ENCODE assay signal across 8 cellular contexts in genomic region chr9:72280913-72281500, GRCh38.
A peak's percentile ranks its signal among the peaks of the same experiment; 100 is the strongest.
DNase-seq lines count a peak whose midpoint lies in the region; ATAC-seq, FAIRE-seq and TF ChIP-seq lines count a peak whose summit lies in the region.

No MANE protein-coding gene starts in this region.

- DNase-seq in ELR (ENCODE audit: low read depth) (peak; percentile 68), SK-MEL-5 (ENCODE audit: low read depth, low spot score) (peak; percentile 78), globus pallidus (ENCODE audit: low spot score) (peak; percentile 70), pancreas (peak; percentile 36 to 82 (median 66)), type B pancreatic cell (ENCODE audit: extremely low spot score, unreplicated experiment) (peak; percentile 77)
- peak; percentile 44 for DNase-seq in activated gamma-delta T cell treated with anti-CD3 and anti-CD28 coated beads, Interleukin-2, amount 50 U/mL, for 16 hours (ENCODE audit: low read depth)

- in situ Hi-C loops in SK-MEL-5 (cut with HindIII; ENCODE audit: low pct_unique_long_range_greater_than_20kb, low sequenced_read_pairs): loop anchor here (10.0 kb wide), 1 partner anchor 534 kb away; no protein-coding TSS in a partner anchor

- H3K4me1 Mint-ChIP-seq in type B pancreatic cell (ENCODE audit: unreplicated experiment): no peaks in the 10 kb centered on the region

- H3K27ac ChIP-seq in KMS-11: no peak overlapping the region
- H3K27ac ChIP-seq in pancreas: no peak overlapping the region

- H2AFZ ChIP-seq in KMS-11 (ENCODE audit: low read depth): no peak overlapping the region

- no peak for FAIRE-seq in pancreas (lab: Jason Lieb, UNC)

- H3K36me3 ChIP-seq in KMS-11 (ENCODE audit: insufficient read depth) (no peaks in the 10 kb centered on the region), pancreas (no peaks in the 10 kb centered on the region)

- no peak overlapping the region for H3K27ac Mint-ChIP-seq in type B pancreatic cell

- no peaks in the 10 kb centered on the region for H3K36me3 Mint-ChIP-seq in type B pancreatic cell

- intact Hi-C loops in pancreas (cut with DNase I): loop anchor here in 2 of 3 donors (5.0 to 10.0 kb wide), 4 partner anchors 324 to 544 kb away; no protein-coding TSS in a partner anchor

- H3K4me3 Mint-ChIP-seq in type B pancreatic cell: no peak overlapping the region

- peaks cover 10% of the 10 kb centered on the region for H3K27me3 Mint-ChIP-seq in type B pancreatic cell

- no peaks in the 10 kb centered on the region for H3K79me2 ChIP-seq in KMS-11 (ENCODE audit: insufficient read depth, low read depth)

- no peaks in the 10 kb centered on the region for H3K9me3 ChIP-seq in pancreas

- 23 to 32% methylated on average over 11 of the region's 11 CpGs for WGBS in pancreas, 2 donors

- H3K4me1 ChIP-seq in KMS-11 (ENCODE audit: low read depth, poor library complexity, severe bottlenecking) (peaks cover 3% of the 10 kb centered on the region), pancreas (no peaks in the 10 kb centered on the region)

- H3K27me3 ChIP-seq in KMS-11 (ENCODE audit: insufficient read depth, low read depth) (no peaks in the 10 kb centered on the region), pancreas (no peaks in the 10 kb centered on the region)

- TF ChIP-seq CTCF in KMS-11 (conservative IDR thresholded peaks at IDR 0.05; ENCODE audit: low read depth, low read length) (peak; percentile 91), pancreas (IDR thresholded peaks at IDR 0.05) (peak; percentile 68 to 91 (median 89)), type B pancreatic cell (conservative IDR thresholded peaks at IDR 0.05) (peak; percentile 96)

- no peaks in the 10 kb centered on the region for H4K20me1 ChIP-seq in KMS-11 (ENCODE audit: insufficient read depth)

- H3K9ac ChIP-seq in KMS-11: no peak overlapping the region

- H3K4me2 ChIP-seq in KMS-11: no peak overlapping the region

- no peak overlapping the region for H3K4me3 ChIP-seq in KMS-11 (IDR thresholded peaks at IDR 0.05; ENCODE audit: insufficient read depth, low read depth, low read length)
- H3K4me3 ChIP-seq in pancreas: no peak overlapping the region

- no peaks in the 10 kb centered on the region for H3K9me3 Mint-ChIP-seq in type B pancreatic cell

- peak; percentile 87 for ATAC-seq in GM21717 (IDR thresholded peaks at IDR 0.05; ENCODE audit: unreplicated experiment)
- ATAC-seq in pancreas: peak; percentile 87 to 99 (median 96)
